Comparison of ENCODE assay signal across 24 cellular contexts in the genomic region with DNA sequence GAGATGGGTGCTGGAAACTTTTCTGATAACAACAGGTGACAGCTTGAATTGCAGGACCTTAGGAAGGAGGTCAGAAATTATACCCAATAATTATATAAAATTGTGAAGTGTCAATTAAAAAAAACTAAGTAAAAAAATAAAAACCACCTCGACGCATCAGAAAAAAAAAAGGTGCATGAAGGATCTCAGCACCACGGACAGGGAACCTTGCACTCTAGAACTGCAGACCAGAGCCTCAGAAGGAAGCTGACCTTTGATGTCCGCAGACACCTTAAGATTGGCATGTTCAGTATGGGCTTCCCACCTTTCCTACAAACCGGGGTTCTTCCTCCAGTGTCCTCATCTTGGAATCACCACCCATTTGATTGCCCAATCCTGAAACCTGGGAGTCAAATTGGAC.
DNase-seq lines count a peak whose midpoint lies in the region; ATAC-seq, FAIRE-seq and TF ChIP-seq lines count a peak whose summit lies in the region.
"Had no signal": no experiment of that assay in that cellular context is flagged by ENCODE, and none has a peak within 500 bp of the region (broad histone marks: within the 10 kb centered on the region; RNA-seq: fewer than 3 reads in every experiment).

No MANE protein-coding gene starts in this region.

- no peak overlapping the region for H3K27ac ChIP-seq in HepG2 (ENCODE audit: extremely low read length, insufficient read depth, low read length)
- no peak overlapping the region for H3K27ac ChIP-seq in right lobe of liver
- H3K27ac ChIP-seq: body of pancreas, thyroid gland had no signal

- no peak overlapping the region for H3K27ac Mint-ChIP-seq in activated CD4-positive, alpha-beta memory T cell treated with anti-CD3 and anti-CD28 coated beads, Interleukin-2, amount 10 ng/mL, durations not matched to agents 7 days and 5 days
- H3K27ac Mint-ChIP-seq: activated CD8-positive, alpha-beta memory T cell treated with anti-CD3 and anti-CD28 coated beads, Interleukin-2, amount 10 ng/mL, durations not matched to agents 7 days and 5 days; activated naive CD8-positive, alpha-beta T cell treated with anti-CD3 and anti-CD28 coated beads for 36 hours; activated T-helper 1 cell treated with anti-CD3 and anti-CD28 coated beads, Interleukin-12 subunit alpha, Interleukin-12 subunit beta, Interleukin-2, Interleukin-4 antibody, amounts not matched to agents 30 ng/mL and 10 ng/mL and 1 ng/mL, durations not matched to agents 14 hours and 24 hours and 36 hours; natural killer cell had no signal

- CTCF ChIA-PET in HepG2 (lab: Yijun Ruan, JAX; ENCODE audit: low intra/inter-chr PET ratio, low total read pairs), result no interaction called here
- CTCF ChIA-PET in activated CD4-positive, alpha-beta memory T cell treated with anti-CD3 and anti-CD28 coated beads, Interleukin-2, amount 10 ng/mL, durations not matched to agents 7 days and 5 days (lab: Charles Lee), result no interaction called here

- no peak overlapping the region for H3K9ac ChIP-seq in HepG2 (ENCODE audit: insufficient read depth, low read depth, low read length)

- H3K4me3 ChIP-seq in HepG2 (replicated peaks in 1 of 3; ENCODE audit: insufficient read depth in 1 of 3, low read depth in 2 of 3, low read length in 3 of 3), result no peak overlapping the region
- H3K4me3 ChIP-seq in right lobe of liver, result no peak overlapping the region
- H3K4me3 ChIP-seq in fibroblast of pulmonary artery (replicated peaks; ENCODE audit: low read depth, low read length), result no peak overlapping the region
- H3K4me3 ChIP-seq: body of pancreas, thyroid gland had no signal

- DNase-seq in HepG2 (ENCODE audit: low spot score), result no peak
- no peak for DNase-seq in right lobe of liver
- DNase-seq in amniotic epithelial cell (ENCODE audit: low read depth), result peak; percentile 7
- peak; percentile 18 for DNase-seq in fibroblast of pulmonary artery (ENCODE audit: low read depth)
- peak; percentile 26 for DNase-seq in urothelium cell line (ENCODE audit: low spot score)
- DNase-seq in stimulated activated CD4-positive, alpha-beta T cell treated with anti-CD3 and anti-CD28 coated beads, Interleukin-2, amount 100 ng/mL, for 48 hours, result no peak
- DNase-seq in activated CD4-positive, alpha-beta memory T cell treated with anti-CD3 and anti-CD28 coated beads, Interleukin-2, amount 10 ng/mL, durations not matched to agents 7 days and 5 days, result no peak
- no peak for DNase-seq in NCI-H2029 treated with DMSO at 0.1 percent for 48 hours (lab: John Stamatoyannopoulos, UW)
- DNase-seq: activated CD8-positive, alpha-beta memory T cell treated with anti-CD3 and anti-CD28 coated beads, Interleukin-2, amount 10 ng/mL, durations not matched to agents 7 days and 5 days; activated naive CD8-positive, alpha-beta T cell treated with anti-CD3 and anti-CD28 coated beads for 36 hours; body of pancreas; C1 segment of cervical spinal cord; KBM-7; kidney glomerular epithelial cell; natural killer cell; NK-92 treated with Interleukin-12 subunit alpha and Interleukin-12 subunit beta, amount 100 ng/mL, for 24 hours; stimulated activated CD4-positive, alpha-beta T cell treated with anti-CD3 and anti-CD28 coated beads, Interleukin-1b, Interleukin-23, amount 100 ng/mL, for 48 hours; stimulated activated naive CD4-positive, alpha-beta T cell; T1000; thyroid gland had no signal

- no peak overlapping the region for H3K4me3 Mint-ChIP-seq in activated CD4-positive, alpha-beta memory T cell treated with anti-CD3 and anti-CD28 coated beads, Interleukin-2, amount 10 ng/mL, durations not matched to agents 7 days and 5 days
- H3K4me3 Mint-ChIP-seq: activated CD8-positive, alpha-beta memory T cell treated with anti-CD3 and anti-CD28 coated beads, Interleukin-2, amount 10 ng/mL, durations not matched to agents 7 days and 5 days; activated naive CD8-positive, alpha-beta T cell treated with anti-CD3 and anti-CD28 coated beads for 36 hours; activated T-helper 1 cell treated with anti-CD3 and anti-CD28 coated beads, Interleukin-12 subunit alpha, Interleukin-12 subunit beta, Interleukin-2, Interleukin-4 antibody, amounts not matched to agents 30 ng/mL and 10 ng/mL and 1 ng/mL, durations not matched to agents 14 hours and 24 hours and 36 hours; natural killer cell had no signal

- H3K36me3 ChIP-seq in HepG2 (replicated peaks in 1 of 2; ENCODE audit: control insufficient read depth in 1 of 2, insufficient read depth in 2 of 2, low read length in 2 of 2) (no peaks in the 10 kb centered on the region), right lobe of liver (no peaks in the 10 kb centered on the region)
- H3K36me3 ChIP-seq: thyroid gland had no signal

- TF ChIP-seq POLR2A in HepG2 (IDR thresholded peaks at IDR 0.05; ENCODE audit: insufficient read depth in 1 of 2, low read depth in 2 of 2, low read length in 2 of 2), result no peak
- no peak for TF ChIP-seq POLR2A in right lobe of liver (IDR thresholded peaks at IDR 0.05)

- TF ChIP-seq RAD21 in HepG2 (CRISPR knock-in tag; IDR thresholded peaks at IDR 0.05), result no peak

- no peaks in the 10 kb centered on the region for H3K27me3 Mint-ChIP-seq in activated CD4-positive, alpha-beta memory T cell treated with anti-CD3 and anti-CD28 coated beads, Interleukin-2, amount 10 ng/mL, durations not matched to agents 7 days and 5 days

- H3K27me3 ChIP-seq in HepG2 (ENCODE audit: control insufficient read depth in 1 of 2, insufficient read depth in 2 of 2, low read length in 2 of 2) (no peaks in the 10 kb centered on the region), right lobe of liver (no peaks in the 10 kb centered on the region)
- H3K27me3 ChIP-seq: body of pancreas, thyroid gland had no signal

- H3K79me2 ChIP-seq in HepG2 (ENCODE audit: insufficient read depth, low read length), result no peaks in the 10 kb centered on the region

- TF ChIP-seq CTCF in HepG2 (CRISPR knock-in tag; IDR thresholded peaks at IDR 0.05), result no peak
- TF ChIP-seq CTCF in right lobe of liver (IDR thresholded peaks at IDR 0.05), result no peak
- no peak for TF ChIP-seq CTCF in fibroblast of pulmonary artery (IDR thresholded peaks at IDR 0.05; ENCODE audit: low read length, missing control alignments)

- BruUV-seq in HepG2 (replicated peaks; lab: Mats Ljungman, UMichigan), result no TSS peak

- no peaks in the 10 kb centered on the region for H3K9me3 ChIP-seq in HepG2 (ENCODE audit: low read length)
- H3K9me3 ChIP-seq in right lobe of liver, result no peaks in the 10 kb centered on the region
- H3K9me3 ChIP-seq: body of pancreas, thyroid gland had no signal

- POLR2A ChIA-PET in HepG2 (lab: Yijun Ruan, JAX), result no interaction called here
- POLR2A ChIA-PET in activated CD4-positive, alpha-beta memory T cell treated with anti-CD3 and anti-CD28 coated beads, Interleukin-2, amount 10 ng/mL, durations not matched to agents 7 days and 5 days (lab: Charles Lee), result no interaction called here

- in situ Hi-C loops in HepG2 (cut with HindIII; ENCODE audit: extremely low pct_ligation_motif_present, low pct_unique_long_range_greater_than_20kb), result no loop called here

- FAIRE-seq in HepG2 (lab: Jason Lieb, UNC) (no peak), urothelium cell line (lab: Jason Lieb, UNC) (no peak)
- FAIRE-seq: D721Med, frontal cortex, RCC 7860 had no signal

- no peaks in the 10 kb centered on the region for H3K4me1 ChIP-seq in HepG2 (ENCODE audit: insufficient read depth, low read length)
- H3K4me1 ChIP-seq in right lobe of liver, result no peaks in the 10 kb centered on the region
- H3K4me1 ChIP-seq: body of pancreas, thyroid gland had no signal

- intact Hi-C loops in HepG2 (cut with micrococcal nuclease; ENCODE audit: unreplicated experiment), result no loop called here
- intact Hi-C loops in right lobe of liver (cut with DNase I), result no loop called here

- H3K9me3 Mint-ChIP-seq in activated CD4-positive, alpha-beta memory T cell treated with anti-CD3 and anti-CD28 coated beads, Interleukin-2, amount 10 ng/mL, durations not matched to agents 7 days and 5 days, result no peaks in the 10 kb centered on the region
- H3K9me3 Mint-ChIP-seq: activated naive CD8-positive, alpha-beta T cell treated with anti-CD3 and anti-CD28 coated beads for 36 hours; natural killer cell had no signal

- H3K4me2 ChIP-seq in HepG2 (ENCODE audit: low read depth, low read length), result no peak overlapping the region

- WGBS in HepG2 (ENCODE audit: low lambda C conversion rate), result under 1% methylated on average over 5 of the region's 5 CpGs
- 35% methylated on average over 3 of the region's 5 CpGs for WGBS in right lobe of liver (ENCODE audit: insufficient coverage, low coverage, low lambda C conversion rate, missing lambda C conversion rate)

- TF ChIP-seq EP300 in HepG2 (IDR thresholded peaks at IDR 0.05; ENCODE audit: low read depth in 2 of 2, low read length in 2 of 2), result no peak
- TF ChIP-seq EP300 in HepG2 (CRISPR knock-in tag; IDR thresholded peaks at IDR 0.05; ENCODE audit: borderline replicate concordance), result no peak

- H3K4me1 Mint-ChIP-seq in activated CD4-positive, alpha-beta memory T cell treated with anti-CD3 and anti-CD28 coated beads, Interleukin-2, amount 10 ng/mL, durations not matched to agents 7 days and 5 days, result no peaks in the 10 kb centered on the region
- H3K4me1 Mint-ChIP-seq: activated CD8-positive, alpha-beta memory T cell treated with anti-CD3 and anti-CD28 coated beads, Interleukin-2, amount 10 ng/mL, durations not matched to agents 7 days and 5 days; activated naive CD8-positive, alpha-beta T cell treated with anti-CD3 and anti-CD28 coated beads for 36 hours; natural killer cell had no signal

- ATAC-seq in HepG2, result no peak
- no peak for ATAC-seq in right lobe of liver
- ATAC-seq: activated CD8-positive, alpha-beta memory T cell treated with anti-CD3 and anti-CD28 coated beads, Interleukin-2, amount 10 ng/mL, durations not matched to agents 7 days and 5 days; body of pancreas; natural killer cell had no signal

- H4K20me1 ChIP-seq in HepG2 (ENCODE audit: insufficient read depth, low read length), result no peaks in the 10 kb centered on the region

- H3K36me3 Mint-ChIP-seq in activated CD4-positive, alpha-beta memory T cell treated with anti-CD3 and anti-CD28 coated beads, Interleukin-2, amount 10 ng/mL, durations not matched to agents 7 days and 5 days (ENCODE audit: low read depth), result no peaks in the 10 kb centered on the region
- H3K36me3 Mint-ChIP-seq: activated CD8-positive, alpha-beta memory T cell treated with anti-CD3 and anti-CD28 coated beads, Interleukin-2, amount 10 ng/mL, durations not matched to agents 7 days and 5 days; activated naive CD8-positive, alpha-beta T cell treated with anti-CD3 and anti-CD28 coated beads for 36 hours; natural killer cell had no signal

- H2AFZ ChIP-seq in HepG2 (ENCODE audit: low read length), result no peak overlapping the region

Comparison
In these comparisons a context has a peak if more than half of its experiments do, and no peak if none do; other contexts are left out.
1. DNase-seq: peak in amniotic epithelial cell (single experiment), fibroblast of pulmonary artery (single experiment) and urothelium cell line (single experiment); none in HepG2 (single experiment), right lobe of liver (0 of 3), stimulated activated CD4-positive, alpha-beta T cell treated with anti-CD3 and anti-CD28 coated beads, Interleukin-2, amount 100 ng/mL, for 48 hours (0 of 2), activated CD4-positive, alpha-beta memory T cell treated with anti-CD3 and anti-CD28 coated beads, Interleukin-2, amount 10 ng/mL, durations not matched to agents 7 days and 5 days (single experiment) and NCI-H2029 treated with DMSO at 0.1 percent for 48 hours (single experiment).